In genomic region chr17:74768069-74768762, GRCh38 we compare ENCODE assay signal across 8 cellular contexts. TPM values are rescaled to one million over a fixed set of nuclear protein-coding genes. Genes with fewer than 3 reads are reported as not detected.
A peak's percentile ranks its signal among the peaks of the same experiment; 100 is the strongest.
DNase-seq lines count a peak whose midpoint lies in the region; ATAC-seq and TF ChIP-seq lines count a peak whose summit lies in the region.
"Had no signal": no experiment of that assay in that cellular context is flagged by ENCODE, and none has a peak within 500 bp of the region (broad histone marks: within the 10 kb centered on the region; RNA-seq: fewer than 3 reads in every experiment).

No MANE protein-coding gene starts in this region.

- TF ChIP-seq CTCF in right atrium auricular region (IDR thresholded peaks at IDR 0.05) (no peak), stomach (IDR thresholded peaks at IDR 0.05) (no peak), GM13977 (IDR thresholded peaks at IDR 0.05; ENCODE audit: extremely low read depth, insufficient read depth, missing control alignments) (no peak)

- peak overlapping the region; percentile 47 for H3K27ac Mint-ChIP-seq in activated naive CD8-positive, alpha-beta T cell treated with anti-CD3 and anti-CD28 coated beads, Interleukin-2, amount 50 U/mL, for 24 hours

- H3K4me3 Mint-ChIP-seq in activated naive CD8-positive, alpha-beta T cell treated with anti-CD3 and anti-CD28 coated beads, Interleukin-2, amount 50 U/mL, for 24 hours = no peak overlapping the region

- H3K27me3 ChIP-seq in right atrium auricular region (no peaks in the 10 kb centered on the region), stomach (no peaks in the 10 kb centered on the region)

- DNase-seq in HK-2 (ENCODE audit: unreplicated experiment) (peak; percentile 47), right atrium auricular region (ENCODE audit: low spot score) (peak; percentile 76), stomach (peak; percentile 89), SIG-M5 (lab: John Stamatoyannopoulos, UW) (no peak), GM13977 (ENCODE audit: low spot score) (no peak), NCI-H748 (lab: John Stamatoyannopoulos, UW; ENCODE audit: unreplicated experiment) (no peak)
- DNase-seq in activated naive CD8-positive, alpha-beta T cell treated with anti-CD3 and anti-CD28 coated beads, Interleukin-2, amount 50 U/mL, for 24 hours = no peak

- H3K36me3 ChIP-seq in right atrium auricular region (peaks cover 27% of the 10 kb centered on the region), stomach (peaks cover 24 to 70% (median 69%) of the 10 kb centered on the region in 4 donors)

- in situ Hi-C loops in GM13977 (cut with MboI; ENCODE audit: low pct_unique_long_range_greater_than_20kb, low sequenced_read_pairs, unreplicated experiment) = loop anchor here (25.0 kb wide), 1 partner anchor 419 kb away; the partner anchor contains the start of gene SUMO2

- intact Hi-C loops in stomach (cut with DNase I; ENCODE audit: low total_unique reads) = no loop called here

- no peaks in the 10 kb centered on the region for H3K9me3 ChIP-seq in right atrium auricular region
- no peaks in the 10 kb centered on the region for H3K9me3 ChIP-seq in stomach

- no peak for TF ChIP-seq POLR2A in stomach (IDR thresholded peaks at IDR 0.05)

- peaks cover 10% of the 10 kb centered on the region for H3K4me1 Mint-ChIP-seq in activated naive CD8-positive, alpha-beta T cell treated with anti-CD3 and anti-CD28 coated beads, Interleukin-2, amount 50 U/mL, for 24 hours

- peaks cover 32% of the 10 kb centered on the region for H3K36me3 Mint-ChIP-seq in activated naive CD8-positive, alpha-beta T cell treated with anti-CD3 and anti-CD28 coated beads, Interleukin-2, amount 50 U/mL, for 24 hours (ENCODE audit: low read depth)

- H3K9me3 Mint-ChIP-seq in activated naive CD8-positive, alpha-beta T cell treated with anti-CD3 and anti-CD28 coated beads, Interleukin-2, amount 50 U/mL, for 24 hours = no peaks in the 10 kb centered on the region

- H3K4me3 ChIP-seq in right atrium auricular region (no peak overlapping the region), stomach (no peak overlapping the region)

- ATAC-seq in activated naive CD8-positive, alpha-beta T cell treated with anti-CD3 and anti-CD28 coated beads, Interleukin-2, amount 50 U/mL, for 24 hours = no peak

- no peaks in the 10 kb centered on the region for H3K27me3 Mint-ChIP-seq in activated naive CD8-positive, alpha-beta T cell treated with anti-CD3 and anti-CD28 coated beads, Interleukin-2, amount 50 U/mL, for 24 hours

- TF ChIP-seq EP300 in stomach (IDR thresholded peaks at IDR 0.05) = no peak

- WGBS in stomach, 5 donors = 37 to 56% (median 38%) methylated on average over 15 to 17 of the region's 17 CpGs

- peaks cover 0 to 42% of the 10 kb centered on the region in 2 donors for H3K4me1 ChIP-seq in right atrium auricular region
- H3K4me1 ChIP-seq in stomach = peaks cover 42 to 57% (median 48%) of the 10 kb centered on the region in 4 donors

- H3K27ac ChIP-seq in right atrium auricular region = peak overlapping the region; percentile 73 to 83
- peak overlapping the region; percentile 47 to 78 (median 74) for H3K27ac ChIP-seq in stomach

RNA-seq across cellular contexts. Expression of gene NAT9, which starts 7.9 kb away (rescaled TPM):
- 10 to 100 TPM; 16.2 to 18.7 TPM for total RNA-seq in right atrium auricular region
- total RNA-seq in stomach = 10 to 100 TPM; 15.8 to 33.5 (median 24.0) TPM
- polyA plus RNA-seq in stomach = 10 to 100 TPM; 14.5 to 29.7 (median 19.7) TPM

RNA-seq across cellular contexts. Expression of gene NHERF1, which starts 19.8 kb away (rescaled TPM):
- total RNA-seq in right atrium auricular region (10 to 100 TPM; 20.2 to 30.9 TPM), stomach (100 to 1,000 TPM in 2 of 5 donors, 10 to 100 TPM in 3; 14.9 to 152 (median 81.0) TPM)
- 10 to 100 TPM; 76.8 to 92.5 (median 83.7) TPM for polyA plus RNA-seq in stomach

RNA-seq across cellular contexts. Expression of gene RAB37, which starts 31.2 kb away (rescaled TPM):
- total RNA-seq in right atrium auricular region (under 1 TPM; 0.89 to 0.90 TPM), stomach (1 to 10 TPM in 2 of 5 donors, not detected in 3; 2.0 to 8.7 TPM)
- polyA plus RNA-seq in stomach = 10 to 100 TPM in 1 of 3 donors, 1 to 10 TPM in 2; 2.0 to 42.9 (median 5.3) TPM

RNA-seq across cellular contexts. Expression of gene CD300LF, which starts 55.5 kb away (rescaled TPM):
- total RNA-seq in right atrium auricular region (under 1 TPM in 1 of 2 donors, not detected in 1; 0.71 TPM), stomach (1 to 10 TPM in 1 of 5 donors, not detected in 4; 3.9 TPM)
- under 1 TPM in 2 of 3 donors, not detected in 1; 0.75 to 0.95 TPM for polyA plus RNA-seq in stomach
- total RNA-seq: H1 had no signal
- polyA plus RNA-seq: H1 had no signal

Comparison
In these comparisons a context has a peak if more than half of its experiments do, and no peak if none do; other contexts are left out.
1. DNase-seq: peak in HK-2 (single experiment), right atrium auricular region (single experiment) and stomach (single experiment); none in activated naive CD8-positive, alpha-beta T cell treated with anti-CD3 and anti-CD28 coated beads, Interleukin-2, amount 50 U/mL, for 24 hours (single experiment), SIG-M5 (single experiment), GM13977 (single experiment) and NCI-H748 (single experiment).